Comparison of ENCODE assay signal across 1 cellular context in the genomic region with DNA sequence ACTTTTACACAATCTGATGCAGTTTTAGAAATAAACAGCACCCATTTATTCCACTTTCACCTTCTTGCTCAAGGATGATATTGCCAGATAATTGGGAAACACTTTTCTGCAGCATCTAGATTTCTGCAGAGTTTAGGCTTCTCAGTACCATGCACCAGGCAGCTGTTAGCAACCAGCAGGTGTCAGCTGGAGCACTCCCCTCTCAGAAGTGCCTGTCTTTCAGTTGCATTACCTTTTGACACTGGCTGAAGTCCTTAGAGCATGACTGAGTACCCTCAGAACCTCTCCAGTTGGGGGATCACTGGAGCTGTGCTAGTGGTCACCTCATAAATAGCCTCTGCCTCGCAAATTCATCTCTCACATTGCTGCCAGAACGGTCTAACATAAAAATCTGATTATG.
TF ChIP-seq lines count a peak whose summit lies in the region.

No MANE protein-coding gene starts in this region.

TF ChIP-seq in HCT116, 20 proteins besides CTCF, POLR2A, EP300 and RAD21 (continued from another document):
- TF ChIP-seq, protein P1, sequence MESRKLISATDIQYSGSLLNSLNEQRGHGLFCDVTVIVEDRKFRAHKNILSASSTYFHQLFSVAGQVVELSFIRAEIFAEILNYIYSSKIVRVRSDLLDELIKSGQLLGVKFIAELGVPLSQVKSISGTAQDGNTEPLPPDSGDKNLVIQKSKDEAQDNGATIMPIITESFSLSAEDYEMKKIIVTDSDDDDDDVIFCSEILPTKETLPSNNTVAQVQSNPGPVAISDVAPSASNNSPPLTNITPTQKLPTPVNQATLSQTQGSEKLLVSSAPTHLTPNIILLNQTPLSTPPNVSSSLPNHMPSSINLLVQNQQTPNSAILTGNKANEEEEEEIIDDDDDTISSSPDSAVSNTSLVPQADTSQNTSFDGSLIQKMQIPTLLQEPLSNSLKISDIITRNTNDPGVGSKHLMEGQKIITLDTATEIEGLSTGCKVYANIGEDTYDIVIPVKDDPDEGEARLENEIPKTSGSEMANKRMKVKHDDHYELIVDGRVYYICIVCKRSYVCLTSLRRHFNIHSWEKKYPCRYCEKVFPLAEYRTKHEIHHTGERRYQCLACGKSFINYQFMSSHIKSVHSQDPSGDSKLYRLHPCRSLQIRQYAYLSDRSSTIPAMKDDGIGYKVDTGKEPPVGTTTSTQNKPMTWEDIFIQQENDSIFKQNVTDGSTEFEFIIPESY (IDR thresholded peaks at IDR 0.05; ENCODE audit: extremely low read depth, insufficient replicate concordance, low read length) = no peak
- no peak for TF ChIP-seq ZFX (IDR thresholded peaks at IDR 0.05)
- TF ChIP-seq SP1 (IDR thresholded peaks at IDR 0.05; ENCODE audit: low read depth) = no peak
- TF ChIP-seq SIN3A (IDR thresholded peaks at IDR 0.05; ENCODE audit: low read depth) = no peak
- TF ChIP-seq, protein P2, sequence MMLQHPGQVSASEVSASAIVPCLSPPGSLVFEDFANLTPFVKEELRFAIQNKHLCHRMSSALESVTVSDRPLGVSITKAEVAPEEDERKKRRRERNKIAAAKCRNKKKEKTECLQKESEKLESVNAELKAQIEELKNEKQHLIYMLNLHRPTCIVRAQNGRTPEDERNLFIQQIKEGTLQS (IDR thresholded peaks at IDR 0.05) = no peak
- no peak for TF ChIP-seq POLR2AphosphoS5 (IDR thresholded peaks at IDR 0.05; ENCODE audit: low read depth, low read length)
- TF ChIP-seq, protein P3, sequence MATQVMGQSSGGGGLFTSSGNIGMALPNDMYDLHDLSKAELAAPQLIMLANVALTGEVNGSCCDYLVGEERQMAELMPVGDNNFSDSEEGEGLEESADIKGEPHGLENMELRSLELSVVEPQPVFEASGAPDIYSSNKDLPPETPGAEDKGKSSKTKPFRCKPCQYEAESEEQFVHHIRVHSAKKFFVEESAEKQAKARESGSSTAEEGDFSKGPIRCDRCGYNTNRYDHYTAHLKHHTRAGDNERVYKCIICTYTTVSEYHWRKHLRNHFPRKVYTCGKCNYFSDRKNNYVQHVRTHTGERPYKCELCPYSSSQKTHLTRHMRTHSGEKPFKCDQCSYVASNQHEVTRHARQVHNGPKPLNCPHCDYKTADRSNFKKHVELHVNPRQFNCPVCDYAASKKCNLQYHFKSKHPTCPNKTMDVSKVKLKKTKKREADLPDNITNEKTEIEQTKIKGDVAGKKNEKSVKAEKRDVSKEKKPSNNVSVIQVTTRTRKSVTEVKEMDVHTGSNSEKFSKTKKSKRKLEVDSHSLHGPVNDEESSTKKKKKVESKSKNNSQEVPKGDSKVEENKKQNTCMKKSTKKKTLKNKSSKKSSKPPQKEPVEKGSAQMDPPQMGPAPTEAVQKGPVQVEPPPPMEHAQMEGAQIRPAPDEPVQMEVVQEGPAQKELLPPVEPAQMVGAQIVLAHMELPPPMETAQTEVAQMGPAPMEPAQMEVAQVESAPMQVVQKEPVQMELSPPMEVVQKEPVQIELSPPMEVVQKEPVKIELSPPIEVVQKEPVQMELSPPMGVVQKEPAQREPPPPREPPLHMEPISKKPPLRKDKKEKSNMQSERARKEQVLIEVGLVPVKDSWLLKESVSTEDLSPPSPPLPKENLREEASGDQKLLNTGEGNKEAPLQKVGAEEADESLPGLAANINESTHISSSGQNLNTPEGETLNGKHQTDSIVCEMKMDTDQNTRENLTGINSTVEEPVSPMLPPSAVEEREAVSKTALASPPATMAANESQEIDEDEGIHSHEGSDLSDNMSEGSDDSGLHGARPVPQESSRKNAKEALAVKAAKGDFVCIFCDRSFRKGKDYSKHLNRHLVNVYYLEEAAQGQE (IDR thresholded peaks at IDR 0.05; ENCODE audit: low read depth) = no peak
- no peak for TF ChIP-seq EZH2phosphoT487 (IDR thresholded peaks at IDR 0.05; ENCODE audit: borderline replicate concordance)
- TF ChIP-seq SRF (IDR thresholded peaks at IDR 0.05; ENCODE audit: low read depth) = no peak
- TF ChIP-seq FOSL1 (IDR thresholded peaks at IDR 0.05; ENCODE audit: low read depth) = no peak
- TF ChIP-seq EGR1 (IDR thresholded peaks at IDR 0.05; ENCODE audit: low read depth) = no peak
- no peak for TF ChIP-seq CBX3 (IDR thresholded peaks at IDR 0.05; ENCODE audit: low read depth)
- TF ChIP-seq EZH2 (IDR thresholded peaks at IDR 0.05) = no peak
- TF ChIP-seq ELF1 (IDR thresholded peaks at IDR 0.05; ENCODE audit: borderline replicate concordance, low read depth) = no peak
- no peak for TF ChIP-seq YY1 (IDR thresholded peaks at IDR 0.05; ENCODE audit: extremely low read depth, insufficient replicate concordance, low read depth, low read length)
- no peak for TF ChIP-seq ZNF274 (IDR thresholded peaks at IDR 0.05; ENCODE audit: low read depth, low read length)
